ENCODE assay signal across 1 cellular context in the genomic region with DNA sequence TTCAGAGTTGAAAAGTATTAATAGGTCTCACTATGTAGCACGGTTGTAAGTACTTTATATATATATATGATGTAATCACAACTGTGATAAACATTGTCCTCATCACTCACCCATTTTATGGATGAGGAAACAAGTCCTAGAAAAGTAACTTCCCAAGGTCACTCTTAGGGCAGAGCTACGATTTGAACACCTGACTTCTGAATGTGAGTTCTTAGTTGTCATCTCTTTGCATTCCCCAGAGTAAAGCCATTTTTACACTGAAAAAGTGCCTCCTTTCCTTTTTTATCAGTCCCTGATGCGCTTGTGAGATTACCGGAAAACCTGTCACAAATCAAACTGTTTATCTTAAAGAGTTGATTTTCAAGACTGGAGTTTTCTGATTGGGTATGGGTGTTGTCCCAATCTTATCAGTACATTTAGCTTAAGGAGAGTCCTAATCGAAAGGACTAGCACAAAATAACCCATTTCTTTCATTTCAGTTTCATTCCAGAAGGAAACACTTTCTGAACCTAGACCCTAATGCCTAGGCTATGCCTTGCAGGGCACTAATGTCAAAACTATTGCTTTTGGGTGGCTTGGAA.
TF ChIP-seq lines count a peak whose summit lies in the region.

No MANE protein-coding gene starts in this region.

TF ChIP-seq in K562, 482 proteins besides CTCF, POLR2A, EP300 and RAD21 (continued from another document and continues in another):
- TF ChIP-seq, protein P1, sequence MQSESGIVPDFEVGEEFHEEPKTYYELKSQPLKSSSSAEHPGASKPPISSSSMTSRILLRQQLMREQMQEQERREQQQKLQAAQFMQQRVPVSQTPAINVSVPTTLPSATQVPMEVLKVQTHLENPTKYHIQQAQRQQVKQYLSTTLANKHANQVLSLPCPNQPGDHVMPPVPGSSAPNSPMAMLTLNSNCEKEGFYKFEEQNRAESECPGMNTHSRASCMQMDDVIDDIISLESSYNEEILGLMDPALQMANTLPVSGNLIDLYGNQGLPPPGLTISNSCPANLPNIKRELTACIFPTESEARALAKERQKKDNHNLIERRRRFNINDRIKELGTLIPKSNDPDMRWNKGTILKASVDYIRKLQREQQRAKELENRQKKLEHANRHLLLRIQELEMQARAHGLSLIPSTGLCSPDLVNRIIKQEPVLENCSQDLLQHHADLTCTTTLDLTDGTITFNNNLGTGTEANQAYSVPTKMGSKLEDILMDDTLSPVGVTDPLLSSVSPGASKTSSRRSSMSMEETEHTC (IDR thresholded peaks at IDR 0.05): no peak
- TF ChIP-seq ZNF41 (CRISPR knock-in tag; conservative IDR thresholded peaks at IDR 0.05): no peak
- peak in 1 of 2 experiments; percentile 61; a peak in 2 of 4 replicates for TF ChIP-seq RCOR1 (IDR thresholded peaks at IDR 0.05; ENCODE audit: borderline replicate concordance in 1 of 2, low read depth in 2 of 2, low read length in 2 of 2)
- no peak for TF ChIP-seq KAT8 (IDR thresholded peaks at IDR 0.05; ENCODE audit: low read depth)
- no peak for TF ChIP-seq HCFC1 (IDR thresholded peaks at IDR 0.05; ENCODE audit: low read depth, low read length)
- TF ChIP-seq SLC30A9 (CRISPR knock-in tag; IDR thresholded peaks at IDR 0.05): no peak
- TF ChIP-seq RBM15 (IDR thresholded peaks at IDR 0.05; ENCODE audit: insufficient read depth, low read length): no peak
- no peak for TF ChIP-seq MED1 (CRISPR knock-in tag; IDR thresholded peaks at IDR 0.05; ENCODE audit: borderline replicate concordance)
- TF ChIP-seq SETDB1 (IDR thresholded peaks at IDR 0.05; ENCODE audit: low read length): no peak
- no peak; the same call in 1 of the 2 replicates for TF ChIP-seq HDAC2 (IDR thresholded peaks at IDR 0.05)
- TF ChIP-seq ZNF431 (CRISPR knock-in tag; IDR thresholded peaks at IDR 0.05): no peak
- TF ChIP-seq, protein P2, sequence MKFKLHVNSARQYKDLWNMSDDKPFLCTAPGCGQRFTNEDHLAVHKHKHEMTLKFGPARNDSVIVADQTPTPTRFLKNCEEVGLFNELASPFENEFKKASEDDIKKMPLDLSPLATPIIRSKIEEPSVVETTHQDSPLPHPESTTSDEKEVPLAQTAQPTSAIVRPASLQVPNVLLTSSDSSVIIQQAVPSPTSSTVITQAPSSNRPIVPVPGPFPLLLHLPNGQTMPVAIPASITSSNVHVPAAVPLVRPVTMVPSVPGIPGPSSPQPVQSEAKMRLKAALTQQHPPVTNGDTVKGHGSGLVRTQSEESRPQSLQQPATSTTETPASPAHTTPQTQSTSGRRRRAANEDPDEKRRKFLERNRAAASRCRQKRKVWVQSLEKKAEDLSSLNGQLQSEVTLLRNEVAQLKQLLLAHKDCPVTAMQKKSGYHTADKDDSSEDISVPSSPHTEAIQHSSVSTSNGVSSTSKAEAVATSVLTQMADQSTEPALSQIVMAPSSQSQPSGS (CRISPR knock-in tag; IDR thresholded peaks at IDR 0.05): no peak
- no peak for TF ChIP-seq SRSF1 (IDR thresholded peaks at IDR 0.05; ENCODE audit: low read depth, low read length)
- TF ChIP-seq MAFK (IDR thresholded peaks at IDR 0.05; ENCODE audit: low read length): no peak
- no peak for TF ChIP-seq ZSCAN32 (CRISPR knock-in tag; IDR thresholded peaks at IDR 0.05)
- peak in 1 of 2 experiments; percentile 45; a peak in 1 of 4 replicates for TF ChIP-seq HDAC1 (IDR thresholded peaks at IDR 0.05)
- peak; percentile 56 for TF ChIP-seq CBFA2T3 (IDR thresholded peaks at IDR 0.05)
- no peak for TF ChIP-seq ZBTB17 (CRISPR knock-in tag; IDR thresholded peaks at IDR 0.05)
- TF ChIP-seq BHLHE40 (IDR thresholded peaks at IDR 0.05; ENCODE audit: low read length): no peak
- TF ChIP-seq ZNF551 (CRISPR knock-in tag; IDR thresholded peaks at IDR 0.05): no peak
- no peak for TF ChIP-seq IRF2 (CRISPR knock-in tag; IDR thresholded peaks at IDR 0.05)
- TF ChIP-seq POLR2H (tag; IDR thresholded peaks at IDR 0.05; ENCODE audit: low read depth): no peak
- no peak for TF ChIP-seq ZNF384 (IDR thresholded peaks at IDR 0.05; ENCODE audit: low read depth, low read length)
- no peak for TF ChIP-seq SMARCC2 (IDR thresholded peaks at IDR 0.05; ENCODE audit: low read depth)
- peak; percentile 67 for TF ChIP-seq ARID1B (IDR thresholded peaks at IDR 0.05)
- TF ChIP-seq PHB (CRISPR knock-in tag; IDR thresholded peaks at IDR 0.05): no peak
- TF ChIP-seq KAT2B (IDR thresholded peaks at IDR 0.05; ENCODE audit: low read depth, low read length): no peak
- TF ChIP-seq ZNF121 (CRISPR knock-in tag; conservative IDR thresholded peaks at IDR 0.05): no peak
- no peak for TF ChIP-seq FOXJ3 (CRISPR knock-in tag; IDR thresholded peaks at IDR 0.05)
- TF ChIP-seq, protein P3, sequence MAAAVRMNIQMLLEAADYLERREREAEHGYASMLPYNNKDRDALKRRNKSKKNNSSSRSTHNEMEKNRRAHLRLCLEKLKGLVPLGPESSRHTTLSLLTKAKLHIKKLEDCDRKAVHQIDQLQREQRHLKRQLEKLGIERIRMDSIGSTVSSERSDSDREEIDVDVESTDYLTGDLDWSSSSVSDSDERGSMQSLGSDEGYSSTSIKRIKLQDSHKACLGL (CRISPR knock-in tag; IDR thresholded peaks at IDR 0.05; ENCODE audit: borderline replicate concordance, poor library complexity, severe bottlenecking): no peak
- TF ChIP-seq, protein P4, sequence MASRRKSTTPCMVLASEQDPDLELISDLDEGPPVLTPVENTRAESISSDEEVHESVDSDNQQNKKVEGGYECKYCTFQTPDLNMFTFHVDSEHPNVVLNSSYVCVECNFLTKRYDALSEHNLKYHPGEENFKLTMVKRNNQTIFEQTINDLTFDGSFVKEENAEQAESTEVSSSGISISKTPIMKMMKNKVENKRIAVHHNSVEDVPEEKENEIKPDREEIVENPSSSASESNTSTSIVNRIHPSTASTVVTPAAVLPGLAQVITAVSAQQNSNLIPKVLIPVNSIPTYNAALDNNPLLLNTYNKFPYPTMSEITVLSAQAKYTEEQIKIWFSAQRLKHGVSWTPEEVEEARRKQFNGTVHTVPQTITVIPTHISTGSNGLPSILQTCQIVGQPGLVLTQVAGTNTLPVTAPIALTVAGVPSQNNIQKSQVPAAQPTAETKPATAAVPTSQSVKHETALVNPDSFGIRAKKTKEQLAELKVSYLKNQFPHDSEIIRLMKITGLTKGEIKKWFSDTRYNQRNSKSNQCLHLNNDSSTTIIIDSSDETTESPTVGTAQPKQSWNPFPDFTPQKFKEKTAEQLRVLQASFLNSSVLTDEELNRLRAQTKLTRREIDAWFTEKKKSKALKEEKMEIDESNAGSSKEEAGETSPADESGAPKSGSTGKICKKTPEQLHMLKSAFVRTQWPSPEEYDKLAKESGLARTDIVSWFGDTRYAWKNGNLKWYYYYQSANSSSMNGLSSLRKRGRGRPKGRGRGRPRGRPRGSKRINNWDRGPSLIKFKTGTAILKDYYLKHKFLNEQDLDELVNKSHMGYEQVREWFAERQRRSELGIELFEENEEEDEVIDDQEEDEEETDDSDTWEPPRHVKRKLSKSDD (conservative IDR thresholded peaks at IDR 0.05; ENCODE audit: low read length): no peak
- TF ChIP-seq POLR2B (IDR thresholded peaks at IDR 0.05; ENCODE audit: low read depth, partially characterized antibody): no peak
- TF ChIP-seq ZNF586 (CRISPR knock-in tag; conservative IDR thresholded peaks at IDR 0.05): no peak
- TF ChIP-seq, protein P5, sequence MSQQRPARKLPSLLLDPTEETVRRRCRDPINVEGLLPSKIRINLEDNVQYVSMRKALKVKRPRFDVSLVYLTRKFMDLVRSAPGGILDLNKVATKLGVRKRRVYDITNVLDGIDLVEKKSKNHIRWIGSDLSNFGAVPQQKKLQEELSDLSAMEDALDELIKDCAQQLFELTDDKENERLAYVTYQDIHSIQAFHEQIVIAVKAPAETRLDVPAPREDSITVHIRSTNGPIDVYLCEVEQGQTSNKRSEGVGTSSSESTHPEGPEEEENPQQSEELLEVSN (IDR thresholded peaks at IDR 0.05; ENCODE audit: borderline replicate concordance in 1 of 2, extremely low read depth in 1 of 2, insufficient read depth in 1 of 2, insufficient read length in 1 of 2, low read depth in 1 of 2, low read length in 1 of 2, poor library complexity in 1 of 2, severe bottlenecking in 1 of 2): no peak
- TF ChIP-seq HDAC6 (IDR thresholded peaks at IDR 0.05; ENCODE audit: low read depth, low read length): no peak
- TF ChIP-seq PTTG1 (tag; IDR thresholded peaks at IDR 0.05; ENCODE audit: low read depth): no peak
- TF ChIP-seq, protein P6, sequence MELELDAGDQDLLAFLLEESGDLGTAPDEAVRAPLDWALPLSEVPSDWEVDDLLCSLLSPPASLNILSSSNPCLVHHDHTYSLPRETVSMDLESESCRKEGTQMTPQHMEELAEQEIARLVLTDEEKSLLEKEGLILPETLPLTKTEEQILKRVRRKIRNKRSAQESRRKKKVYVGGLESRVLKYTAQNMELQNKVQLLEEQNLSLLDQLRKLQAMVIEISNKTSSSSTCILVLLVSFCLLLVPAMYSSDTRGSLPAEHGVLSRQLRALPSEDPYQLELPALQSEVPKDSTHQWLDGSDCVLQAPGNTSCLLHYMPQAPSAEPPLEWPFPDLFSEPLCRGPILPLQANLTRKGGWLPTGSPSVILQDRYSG (tag; conservative IDR thresholded peaks at IDR 0.05; ENCODE audit: low read depth): no peak
- TF ChIP-seq CBX1 (IDR thresholded peaks at IDR 0.05; ENCODE audit: low read depth): no peak
- no peak for TF ChIP-seq TRIM24 (IDR thresholded peaks at IDR 0.05)
- TF ChIP-seq KLF1 (tag; IDR thresholded peaks at IDR 0.05): no peak
- TF ChIP-seq ZNF696 (CRISPR knock-in tag; conservative IDR thresholded peaks at IDR 0.05): no peak
- no peak for TF ChIP-seq NCOA4 (IDR thresholded peaks at IDR 0.05; ENCODE audit: partially characterized antibody)
- no peak for TF ChIP-seq ZNF165 (CRISPR knock-in tag; IDR thresholded peaks at IDR 0.05; ENCODE audit: borderline replicate concordance)
- TF ChIP-seq PYGO2 (tag; IDR thresholded peaks at IDR 0.05): no peak
- TF ChIP-seq KLF6 (CRISPR knock-in tag; IDR thresholded peaks at IDR 0.05; ENCODE audit: borderline replicate concordance): peak; percentile 13; the same call in 1 of the 2 replicates
- no peak for TF ChIP-seq CBX2 (IDR thresholded peaks at IDR 0.05; ENCODE audit: insufficient read depth, low read length, poor library complexity, severe bottlenecking)
- TF ChIP-seq TAF9B (IDR thresholded peaks at IDR 0.05; ENCODE audit: partially characterized antibody): no peak
- no peak for TF ChIP-seq NCOA6 (IDR thresholded peaks at IDR 0.05)
- TF ChIP-seq, protein P7, sequence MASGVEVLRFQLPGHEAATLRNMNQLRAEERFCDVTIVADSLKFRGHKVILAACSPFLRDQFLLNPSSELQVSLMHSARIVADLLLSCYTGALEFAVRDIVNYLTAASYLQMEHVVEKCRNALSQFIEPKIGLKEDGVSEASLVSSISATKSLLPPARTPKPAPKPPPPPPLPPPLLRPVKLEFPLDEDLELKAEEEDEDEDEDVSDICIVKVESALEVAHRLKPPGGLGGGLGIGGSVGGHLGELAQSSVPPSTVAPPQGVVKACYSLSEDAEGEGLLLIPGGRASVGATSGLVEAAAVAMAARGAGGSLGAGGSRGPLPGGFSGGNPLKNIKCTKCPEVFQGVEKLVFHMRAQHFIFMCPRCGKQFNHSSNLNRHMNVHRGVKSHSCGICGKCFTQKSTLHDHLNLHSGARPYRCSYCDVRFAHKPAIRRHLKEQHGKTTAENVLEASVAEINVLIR (CRISPR knock-in tag; IDR thresholded peaks at IDR 0.05): no peak
- TF ChIP-seq, protein P8, sequence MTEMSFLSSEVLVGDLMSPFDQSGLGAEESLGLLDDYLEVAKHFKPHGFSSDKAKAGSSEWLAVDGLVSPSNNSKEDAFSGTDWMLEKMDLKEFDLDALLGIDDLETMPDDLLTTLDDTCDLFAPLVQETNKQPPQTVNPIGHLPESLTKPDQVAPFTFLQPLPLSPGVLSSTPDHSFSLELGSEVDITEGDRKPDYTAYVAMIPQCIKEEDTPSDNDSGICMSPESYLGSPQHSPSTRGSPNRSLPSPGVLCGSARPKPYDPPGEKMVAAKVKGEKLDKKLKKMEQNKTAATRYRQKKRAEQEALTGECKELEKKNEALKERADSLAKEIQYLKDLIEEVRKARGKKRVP (CRISPR knock-in tag; IDR thresholded peaks at IDR 0.05): no peak
- TF ChIP-seq ZNF717 (CRISPR knock-in tag; IDR thresholded peaks at IDR 0.05): no peak
- TF ChIP-seq, protein P9, sequence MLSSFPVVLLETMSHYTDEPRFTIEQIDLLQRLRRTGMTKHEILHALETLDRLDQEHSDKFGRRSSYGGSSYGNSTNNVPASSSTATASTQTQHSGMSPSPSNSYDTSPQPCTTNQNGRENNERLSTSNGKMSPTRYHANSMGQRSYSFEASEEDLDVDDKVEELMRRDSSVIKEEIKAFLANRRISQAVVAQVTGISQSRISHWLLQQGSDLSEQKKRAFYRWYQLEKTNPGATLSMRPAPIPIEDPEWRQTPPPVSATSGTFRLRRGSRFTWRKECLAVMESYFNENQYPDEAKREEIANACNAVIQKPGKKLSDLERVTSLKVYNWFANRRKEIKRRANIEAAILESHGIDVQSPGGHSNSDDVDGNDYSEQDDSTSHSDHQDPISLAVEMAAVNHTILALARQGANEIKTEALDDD (IDR thresholded peaks at IDR 0.05): no peak
- TF ChIP-seq U2AF1 (optimal IDR thresholded peaks at IDR 0.05; ENCODE audit: low read depth, low read length): no peak
- no peak for TF ChIP-seq BRD4 (IDR thresholded peaks at IDR 0.05)
- TF ChIP-seq ZNF274 (IDR thresholded peaks at IDR 0.05; ENCODE audit: borderline replicate concordance, low read depth, low read length): no peak
- peak; percentile 89 for TF ChIP-seq CXXC5 (CRISPR knock-in tag; IDR thresholded peaks at IDR 0.05)
- no peak for TF ChIP-seq ETV1 (tag; conservative IDR thresholded peaks at IDR 0.05; ENCODE audit: low read depth)
- TF ChIP-seq NFRKB (IDR thresholded peaks at IDR 0.05; ENCODE audit: low read depth): no peak
- no peak for TF ChIP-seq ELF4 (CRISPR knock-in tag; IDR thresholded peaks at IDR 0.05)
- no peak for TF ChIP-seq ZNF766 (CRISPR knock-in tag; conservative IDR thresholded peaks at IDR 0.05)
- TF ChIP-seq, protein P10, sequence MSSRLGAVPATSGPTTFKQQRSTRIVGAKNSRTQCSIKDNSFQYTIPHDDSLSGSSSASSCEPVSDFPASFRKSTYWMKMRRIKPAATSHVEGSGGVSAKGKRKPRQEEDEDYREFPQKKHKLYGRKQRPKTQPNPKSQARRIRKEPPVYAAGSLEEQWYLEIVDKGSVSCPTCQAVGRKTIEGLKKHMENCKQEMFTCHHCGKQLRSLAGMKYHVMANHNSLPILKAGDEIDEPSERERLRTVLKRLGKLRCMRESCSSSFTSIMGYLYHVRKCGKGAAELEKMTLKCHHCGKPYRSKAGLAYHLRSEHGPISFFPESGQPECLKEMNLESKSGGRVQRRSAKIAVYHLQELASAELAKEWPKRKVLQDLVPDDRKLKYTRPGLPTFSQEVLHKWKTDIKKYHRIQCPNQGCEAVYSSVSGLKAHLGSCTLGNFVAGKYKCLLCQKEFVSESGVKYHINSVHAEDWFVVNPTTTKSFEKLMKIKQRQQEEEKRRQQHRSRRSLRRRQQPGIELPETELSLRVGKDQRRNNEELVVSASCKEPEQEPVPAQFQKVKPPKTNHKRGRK (tag; IDR thresholded peaks at IDR 0.05): no peak
